In genomic region chr3:188385295-188385694, GRCh38 we compare ENCODE assay signal across 13 cellular contexts.
DNase-seq lines count a peak whose midpoint lies in the region; ATAC-seq and TF ChIP-seq lines count a peak whose summit lies in the region.
"Had no signal": no experiment of that assay in that cellular context is flagged by ENCODE, and none has a peak within 500 bp of the region (broad histone marks: within the 10 kb centered on the region; RNA-seq: fewer than 3 reads in every experiment).

No MANE protein-coding gene starts in this region.

- H2AFZ ChIP-seq in mammary epithelial cell (ENCODE audit: low read depth, low read length) (no peak overlapping the region), mesenchymal stem cell (ENCODE audit: low read depth, low read length) (no peak overlapping the region)

- CTCF ChIA-PET in mammary epithelial cell (lab: Charles Lee; ENCODE audit: low non-redundant PET), result no interaction called here
- CTCF ChIA-PET in CD4-positive, alpha-beta T cell (lab: Charles Lee), result no interaction called here

- ATAC-seq in SK-N-SH treated with all-trans-retinoic acid at 6 μM for 48 hours, result peak; percentile 73
- ATAC-seq in CD4-positive, alpha-beta T cell (ENCODE audit: poor library complexity), result no peak
- no peak for ATAC-seq in HG02885 (IDR thresholded peaks at IDR 0.05; ENCODE audit: poor library complexity, unreplicated experiment)
- ATAC-seq: left colon had no signal

- no peak overlapping the region for H2BK12ac ChIP-seq in mesenchymal stem cell (ENCODE audit: low read length in 2 of 2)

- H2BK15ac ChIP-seq in mesenchymal stem cell (ENCODE audit: low read depth, poor library complexity, severe bottlenecking), result no peak overlapping the region

- dilution Hi-C loops in mammary epithelial cell (cut with HindIII; ENCODE audit: low sequenced_read_pairs), result no loop called here

- in situ Hi-C loops in T47D (cut with HindIII; ENCODE audit: low pct_unique_long_range_greater_than_20kb, low sequenced_read_pairs) (no loop called here), mammary epithelial cell (cut with MboI; ENCODE audit: low sequenced_read_pairs in 2 of 2) (loop anchor here in 1 of 2 donors (25.0 kb wide), 1 partner anchor 648 kb away; the partner anchor contains the start of gene BCL6)

- intact Hi-C loops in mammary epithelial cell (cut with micrococcal nuclease), result no loop called here
- intact Hi-C loops in uterus (cut with DNase I; ENCODE audit: low total_unique reads), result no loop called here
- intact Hi-C loops in CD4-positive, alpha-beta T cell (cut with DNase I, micrococcal nuclease), result no loop called here

- H3K27ac Mint-ChIP-seq in CD4-positive, alpha-beta T cell, result no peak overlapping the region

- no peaks in the 10 kb centered on the region for H3K27me3 ChIP-seq in mammary epithelial cell (ENCODE audit: insufficient read depth, low read length)
- H3K27me3 ChIP-seq in mesenchymal stem cell (ENCODE audit: control insufficient read depth in 1 of 2, insufficient read depth in 1 of 2, low read length in 2 of 2), result no peaks in the 10 kb centered on the region
- H3K27me3 ChIP-seq in uterus, result no peaks in the 10 kb centered on the region
- H3K27me3 ChIP-seq in CD4-positive, alpha-beta T cell (ENCODE audit: control insufficient read depth, insufficient read depth, low read length), result no peaks in the 10 kb centered on the region

- TF ChIP-seq POLR2A in uterus (IDR thresholded peaks at IDR 0.05), result no peak

- no peaks in the 10 kb centered on the region for H3K27me3 Mint-ChIP-seq in CD4-positive, alpha-beta T cell

- H4K20me1 ChIP-seq in mammary epithelial cell (ENCODE audit: insufficient read depth, low read length), result no peaks in the 10 kb centered on the region

- H3K4me3 Mint-ChIP-seq in CD4-positive, alpha-beta T cell, result no peak overlapping the region

- H3K14ac ChIP-seq in mesenchymal stem cell (ENCODE audit: low read length in 2 of 2), result no peak overlapping the region

- H2AK5ac ChIP-seq in mesenchymal stem cell (ENCODE audit: low read length, severe bottlenecking), result peak overlapping the region; percentile 84

- H3K4me1 ChIP-seq in mammary epithelial cell (ENCODE audit: insufficient read depth, low read length) (peaks cover 21% of the 10 kb centered on the region), mesenchymal stem cell (ENCODE audit: control insufficient read depth, insufficient read depth, low read depth, low read length) (peaks cover 4% of the 10 kb centered on the region), uterus (no peaks in the 10 kb centered on the region)

- no peak overlapping the region for H2BK5ac ChIP-seq in mesenchymal stem cell (ENCODE audit: low read depth, low read length, poor library complexity, severe bottlenecking)

- 65% methylated on average over 4 of the region's 4 CpGs for WGBS in mammary epithelial cell (ENCODE audit: low coverage, missing lambda C conversion rate)
- WGBS in mesenchymal stem cell, result 63% methylated on average over 3 of the region's 4 CpGs

- peak; percentile 15 to 55 for DNase-seq in T47D (ENCODE audit: low read depth in 1 of 2, low spot score in 1 of 2)
- no peak for DNase-seq in mammary epithelial cell
- peak; percentile 53 for DNase-seq in mesenchymal stem cell
- no peak for DNase-seq in uterus
- DNase-seq in Ammon's horn (ENCODE audit: low spot score), result no peak
- DNase-seq in CD4-positive, alpha-beta T cell, result no peak
- DNase-seq: ACHN, cerebellar nuclear complex, H7, Kasumi-1, left colon had no signal

- no peak overlapping the region for H3K27ac ChIP-seq in mammary epithelial cell (ENCODE audit: insufficient read depth, low read depth, low read length)
- peak overlapping the region; percentile 34 for H3K27ac ChIP-seq in mesenchymal stem cell (ENCODE audit: low read length, poor library complexity, severe bottlenecking)
- peak overlapping the region; percentile 3 to 22 for H3K27ac ChIP-seq in uterus
- H3K27ac ChIP-seq in CD4-positive, alpha-beta T cell (ENCODE audit: low read depth, low read length), result no peak overlapping the region

- no peak overlapping the region for H4K91ac ChIP-seq in mesenchymal stem cell (ENCODE audit: low read length)

- peak overlapping the region in 1 of 2 experiments; percentile 41 for H3K4ac ChIP-seq in mesenchymal stem cell (ENCODE audit: low read depth in 1 of 2, low read length in 2 of 2)

- no peak overlapping the region for H4K8ac ChIP-seq in mesenchymal stem cell (ENCODE audit: low read length)

- no peaks in the 10 kb centered on the region for H3K36me3 Mint-ChIP-seq in CD4-positive, alpha-beta T cell (ENCODE audit: low read depth)

- no peak overlapping the region for H3K18ac ChIP-seq in mesenchymal stem cell (ENCODE audit: low read depth in 1 of 2, low read length in 2 of 2)

- no peak overlapping the region for H3K9ac ChIP-seq in mammary epithelial cell (ENCODE audit: insufficient read depth, low read length)
- H3K9ac ChIP-seq in mesenchymal stem cell (ENCODE audit: low read length), result no peak overlapping the region

- H3K4me2 ChIP-seq in mammary epithelial cell (ENCODE audit: insufficient read depth, low read depth, low read length), result no peak overlapping the region
- no peak overlapping the region for H3K4me2 ChIP-seq in mesenchymal stem cell (ENCODE audit: low read length, poor library complexity, severe bottlenecking)

- peaks cover 21% of the 10 kb centered on the region for H3K4me1 Mint-ChIP-seq in CD4-positive, alpha-beta T cell (ENCODE audit: low read depth)

- no peaks in the 10 kb centered on the region for H3K9me3 ChIP-seq in mammary epithelial cell (replicated peaks; ENCODE audit: insufficient read depth, low read length)
- no peaks in the 10 kb centered on the region for H3K9me3 ChIP-seq in mesenchymal stem cell (ENCODE audit: control insufficient read depth, low read length)
- H3K9me3 ChIP-seq in uterus, result no peaks in the 10 kb centered on the region
- no peaks in the 10 kb centered on the region for H3K9me3 ChIP-seq in CD4-positive, alpha-beta T cell (ENCODE audit: control insufficient read depth, low read length)

- H3K36me3 ChIP-seq in mammary epithelial cell (ENCODE audit: insufficient read depth, low read length) (no peaks in the 10 kb centered on the region), mesenchymal stem cell (ENCODE audit: control insufficient read depth in 1 of 2, insufficient read depth in 2 of 2, low read depth in 1 of 2, low read length in 2 of 2) (no peaks in the 10 kb centered on the region), uterus (no peaks in the 10 kb centered on the region)

- no peak for TF ChIP-seq CTCF in mammary epithelial cell (conservative IDR thresholded peaks at IDR 0.05 in 1 of 2, IDR thresholded peaks at IDR 0.05 in 1 of 2; ENCODE audit: extremely low read depth in 1 of 2, insufficient read depth in 1 of 2, low read depth in 1 of 2, low read length in 2 of 2)
- TF ChIP-seq CTCF in uterus (IDR thresholded peaks at IDR 0.05), result no peak
- TF ChIP-seq CTCF in CD4-positive, alpha-beta T cell (IDR thresholded peaks at IDR 0.05), result no peak

- POLR2A ChIA-PET in CD4-positive, alpha-beta T cell (lab: Charles Lee), result no interaction called here

- no TSS peak for BruUV-seq in mammary epithelial cell (replicated peaks; lab: Mats Ljungman, UMichigan)

- H2BK120ac ChIP-seq in mesenchymal stem cell (ENCODE audit: low read depth, low read length), result no peak overlapping the region

- H3K79me2 ChIP-seq in mammary epithelial cell (ENCODE audit: insufficient read depth, low read length), result peaks cover 8% of the 10 kb centered on the region

- H3K9me3 Mint-ChIP-seq in CD4-positive, alpha-beta T cell, result no peaks in the 10 kb centered on the region

- no peak overlapping the region for H3K23ac ChIP-seq in mesenchymal stem cell (ENCODE audit: low read length in 2 of 2)

- H3K79me1 ChIP-seq in mesenchymal stem cell (replicated peaks; ENCODE audit: low read length, poor library complexity, severe bottlenecking), result peaks cover 15% of the 10 kb centered on the region

- H3K4me3 ChIP-seq in mammary epithelial cell (replicated peaks in 1 of 3; ENCODE audit: insufficient read depth in 1 of 3, low read depth in 2 of 3, low read length in 3 of 3) (no peak overlapping the region), mesenchymal stem cell (ENCODE audit: insufficient read depth in 1 of 2, low read depth in 1 of 2, low read length in 2 of 2) (no peak overlapping the region), uterus (no peak overlapping the region)

TF ChIP-seq in SK-N-SH treated with all-trans-retinoic acid at 6 μM for 48 hours, 23 proteins besides CTCF, POLR2A, EP300 and RAD21:
- TF ChIP-seq ISL1 (CRISPR knock-in tag; IDR thresholded peaks at IDR 0.05) (peak; percentile 76), RARB (CRISPR knock-in tag; IDR thresholded peaks at IDR 0.05) (no peak), ZC3H10 (CRISPR knock-in tag; IDR thresholded peaks at IDR 0.05) (peak; percentile 27; the same call in 1 of the 2 replicates), CSRNP3 (CRISPR knock-in tag; IDR thresholded peaks at IDR 0.05) (no peak)

Comparison
In these comparisons a context has a peak if more than half of its experiments do, and no peak if none do; other contexts are left out.
1. DNase-seq: peak in T47D (2 of 2) and mesenchymal stem cell (single experiment); none in mammary epithelial cell (single experiment), uterus (0 of 2), Ammon's horn (single experiment) and CD4-positive, alpha-beta T cell (0 of 10).
2. H3K27ac ChIP-seq: peak in mesenchymal stem cell (single experiment) and uterus (2 of 2); none in mammary epithelial cell (single experiment) and CD4-positive, alpha-beta T cell (single experiment).